14 cellular contexts compared by ENCODE assay signal in the genomic region with DNA sequence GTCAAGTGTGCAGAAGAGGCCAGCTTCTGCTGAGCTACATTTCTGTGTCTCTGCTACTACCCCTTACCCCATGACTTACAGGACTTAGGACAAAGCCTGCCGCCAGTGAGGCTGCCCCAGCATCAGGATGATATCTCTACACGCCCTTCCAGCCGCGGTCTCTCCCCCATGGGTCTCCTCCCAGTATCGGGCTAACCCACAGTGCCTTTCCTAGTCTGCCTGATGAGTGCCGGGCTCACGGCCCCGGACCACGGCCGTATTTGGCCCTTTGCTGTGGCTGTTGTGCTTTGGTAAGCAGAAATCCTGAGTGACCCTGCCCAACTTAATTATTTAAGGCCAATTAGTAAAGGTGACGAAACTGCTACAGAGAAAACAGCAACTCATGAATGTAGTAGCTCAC.
DNase-seq lines count a peak whose midpoint lies in the region; ATAC-seq and TF ChIP-seq lines count a peak whose summit lies in the region.
"Had no signal": no experiment of that assay in that cellular context is flagged by ENCODE, and none has a peak within 500 bp of the region (broad histone marks: within the 10 kb centered on the region; RNA-seq: fewer than 3 reads in every experiment).

No MANE protein-coding gene starts in this region.

- no peaks in the 10 kb centered on the region for H3K27me3 Mint-ChIP-seq in neural crest cell (ENCODE audit: low read depth)

- TF ChIP-seq CTCF in RWPE1 (conservative IDR thresholded peaks at IDR 0.05; ENCODE audit: low read depth) (no peak), esophagus squamous epithelium (IDR thresholded peaks at IDR 0.05) (no peak), neural crest cell (conservative IDR thresholded peaks at IDR 0.05) (no peak), upper lobe of left lung (IDR thresholded peaks at IDR 0.05) (no peak)

- peaks cover 42 to 100% (median 43%) of the 10 kb centered on the region in 3 donors for H3K36me3 ChIP-seq in esophagus squamous epithelium
- H3K36me3 ChIP-seq in upper lobe of left lung: peaks cover 46 to 99% (median 80%) of the 10 kb centered on the region in 4 donors

- DNase-seq in RWPE1 (ENCODE audit: low spot score): no peak
- no peak for DNase-seq in esophagus squamous epithelium (lab: John Stamatoyannopoulos, UW)
- DNase-seq in neural crest cell (ENCODE audit: low read depth, low spot score): no peak
- no peak for DNase-seq in upper lobe of left lung
- no peak for DNase-seq in NCI-H446 (lab: John Stamatoyannopoulos, UW)
- DNase-seq in SHP77 treated with DMSO at 0.1 percent for 48 hours (lab: John Stamatoyannopoulos, UW): no peak
- DNase-seq: activated naive CD4-positive, alpha-beta T cell treated with anti-CD3 and anti-CD28 coated beads for 36 hours; C1 segment of cervical spinal cord; DMS53; left cardiac atrium; NCI-H1417 treated with DMSO at 0.1 percent for 48 hours; NK-92 treated with Interleukin-12 subunit alpha and Interleukin-12 subunit beta, amount 100 ng/mL, for 24 hours; substantia nigra had no signal

- 89% methylated on average over 11 of the region's 11 CpGs; no CpG with 5 or more reads in 1 of the 2 donors for WGBS in esophagus squamous epithelium, 2 donors
- 67 to 86% methylated on average over 1 to 11 of the region's 11 CpGs for WGBS in upper lobe of left lung, 2 donors

- H3K4me1 ChIP-seq in esophagus squamous epithelium (peaks cover 29 to 88% (median 38%) of the 10 kb centered on the region in 3 donors), upper lobe of left lung (peaks cover 21 to 50% (median 41%) of the 10 kb centered on the region in 4 donors)

- CTCF ChIA-PET in RWPE1 (lab: Yijun Ruan, JAX): no interaction called here

- no peak overlapping the region for H3K4me3 Mint-ChIP-seq in neural crest cell
- H3K4me3 Mint-ChIP-seq: activated naive CD4-positive, alpha-beta T cell treated with anti-CD3 and anti-CD28 coated beads for 36 hours had no signal

- H3K4me3 ChIP-seq in esophagus squamous epithelium (no peak overlapping the region), upper lobe of left lung (no peak overlapping the region)

- H3K27ac ChIP-seq in RWPE1 (peak overlapping the region; percentile 25), esophagus squamous epithelium (peak overlapping the region in 3 of 4 donors; percentile 25 to 89 (median 87)), upper lobe of left lung (peak overlapping the region; percentile 14 to 83 (median 72))

- no peak for TF ChIP-seq EP300 in upper lobe of left lung (IDR thresholded peaks at IDR 0.05)

- ATAC-seq in upper lobe of left lung (ENCODE audit: low FRiP score in 2 of 2) (no peak), HG03460 (IDR thresholded peaks at IDR 0.05; ENCODE audit: unreplicated experiment) (no peak)
- ATAC-seq: left cardiac atrium had no signal

- intact Hi-C loops in esophagus squamous epithelium (cut with DNase I): no loop called here

- no peak for TF ChIP-seq POLR2A in esophagus squamous epithelium (IDR thresholded peaks at IDR 0.05)
- TF ChIP-seq POLR2A in upper lobe of left lung (IDR thresholded peaks at IDR 0.05): no peak

- POLR2A ChIA-PET in RWPE1 (lab: Yijun Ruan, JAX; ENCODE audit: low non-redundant PET): no interaction called here

- H3K9me3 Mint-ChIP-seq in neural crest cell: no peaks in the 10 kb centered on the region
- H3K9me3 Mint-ChIP-seq: activated naive CD4-positive, alpha-beta T cell treated with anti-CD3 and anti-CD28 coated beads for 36 hours had no signal

- H3K4me1 Mint-ChIP-seq in neural crest cell: no peaks in the 10 kb centered on the region

- H3K9me3 ChIP-seq in esophagus squamous epithelium (no peaks in the 10 kb centered on the region), upper lobe of left lung (no peaks in the 10 kb centered on the region)

- H3K27me3 ChIP-seq in esophagus squamous epithelium: no peaks in the 10 kb centered on the region
- no peaks in the 10 kb centered on the region for H3K27me3 ChIP-seq in upper lobe of left lung

- peak overlapping the region; percentile 39 for H3K27ac Mint-ChIP-seq in neural crest cell (ENCODE audit: unreplicated experiment)

- H3K36me3 Mint-ChIP-seq in neural crest cell (ENCODE audit: low read depth): peaks cover 13% of the 10 kb centered on the region

Comparison
In these comparisons a context has a peak if more than half of its experiments do, and no peak if none do; other contexts are left out.
1. H3K27ac ChIP-seq: peak in every context shown above with its lines; median percentile 87 in esophagus squamous epithelium; 72 in upper lobe of left lung; 25 in RWPE1.